In the genomic region with DNA sequence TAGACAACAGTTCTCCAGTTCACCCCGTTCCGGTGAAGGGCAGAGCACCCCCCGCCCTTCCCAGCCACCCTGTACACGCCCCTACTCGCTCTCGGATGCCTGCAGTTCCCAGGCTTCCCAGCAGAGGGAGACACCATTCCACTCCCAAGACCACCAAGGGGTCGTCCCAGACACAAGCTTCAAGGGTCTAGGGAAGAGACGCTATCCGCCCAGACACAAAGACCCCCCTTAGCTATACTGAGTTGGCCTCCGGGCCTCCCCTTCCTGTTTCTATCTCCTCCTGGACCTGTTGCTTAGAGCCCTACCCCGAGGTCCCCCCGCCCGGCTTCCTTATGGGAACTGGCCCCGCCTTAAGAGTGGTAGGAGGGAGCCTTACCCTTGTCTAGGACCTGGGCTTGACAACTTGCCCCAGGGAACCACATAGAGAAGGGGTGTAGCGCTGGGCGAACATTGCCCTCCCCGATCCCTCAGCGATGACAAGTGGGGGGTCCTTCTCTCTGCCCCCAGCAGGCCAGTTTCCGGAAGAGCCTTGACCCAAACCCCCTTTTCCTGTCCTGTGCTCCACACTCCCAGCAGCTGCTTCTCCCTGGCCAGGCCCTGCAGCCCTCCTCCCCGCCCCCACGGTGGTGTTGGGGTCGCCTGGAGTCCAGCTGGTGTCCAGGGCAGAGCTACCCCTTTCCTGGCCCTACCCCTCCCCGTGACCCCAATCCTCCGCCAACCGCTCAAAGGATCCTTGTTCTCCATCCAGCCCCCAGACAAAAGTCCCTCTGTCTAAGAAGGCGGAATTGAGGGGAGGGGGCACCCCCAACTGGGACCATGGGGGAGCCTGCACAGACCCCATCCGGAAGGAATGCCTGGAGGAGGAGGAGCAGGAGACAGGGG, we compare ENCODE assay signal across 8 cellular contexts. TPM values are rescaled to one million over a fixed set of nuclear protein-coding genes. Genes with fewer than 3 reads are reported as not detected.
DNase-seq lines count a peak whose midpoint lies in the region; ATAC-seq and TF ChIP-seq lines count a peak whose summit lies in the region.

No MANE protein-coding gene starts in this region.

- H3K36me3 Mint-ChIP-seq in immature natural killer cell: no peaks in the 10 kb centered on the region

- H3K4me2 ChIP-seq in KMS-11: no peak overlapping the region
- H3K4me2 ChIP-seq in smooth muscle cell: peak overlapping the region; percentile 76

- H3K27me3 Mint-ChIP-seq in immature natural killer cell (ENCODE audit: low read depth in 3 of 3): peaks cover 4 to 13% (median 5%) of the 10 kb centered on the region in 3 donors

- H3K4me3 Mint-ChIP-seq in immature natural killer cell: no peak overlapping the region

- no peaks in the 10 kb centered on the region for H3K9me3 ChIP-seq in smooth muscle cell (replicated peaks; ENCODE audit: low read depth)

- no peaks in the 10 kb centered on the region for H3F3A ChIP-seq in smooth muscle cell (ENCODE audit: low read depth)

- H3K4me3 ChIP-seq in KMS-11 (IDR thresholded peaks at IDR 0.05; ENCODE audit: insufficient read depth, low read depth, low read length): no peak overlapping the region
- peak overlapping the region; percentile 41 for H3K4me3 ChIP-seq in smooth muscle cell

- H3K9ac ChIP-seq in KMS-11: no peak overlapping the region
- no peak overlapping the region for H3K9ac ChIP-seq in smooth muscle cell (ENCODE audit: low read depth)

- 30% methylated on average over 25 of the region's 27 CpGs for WGBS in smooth muscle cell (ENCODE audit: low lambda C conversion rate)

- no peak overlapping the region for H3K27ac Mint-ChIP-seq in immature natural killer cell

- no peaks in the 10 kb centered on the region for H3K9me3 Mint-ChIP-seq in immature natural killer cell

- peaks cover 4 to 6% of the 10 kb centered on the region in 2 donors for H3K4me1 Mint-ChIP-seq in immature natural killer cell

- H4K20me1 ChIP-seq in KMS-11 (ENCODE audit: insufficient read depth) (no peaks in the 10 kb centered on the region), smooth muscle cell (ENCODE audit: low read depth) (no peaks in the 10 kb centered on the region)

- no peak for ATAC-seq in GM21390 (IDR thresholded peaks at IDR 0.05; ENCODE audit: unreplicated experiment)
- no peak for ATAC-seq in HG03378 (IDR thresholded peaks at IDR 0.05; ENCODE audit: unreplicated experiment)

- H3K27ac ChIP-seq in KMS-11 (no peak overlapping the region), smooth muscle cell (ENCODE audit: low read depth) (no peak overlapping the region)

- no peaks in the 10 kb centered on the region for H3K4me1 ChIP-seq in KMS-11 (ENCODE audit: low read depth, poor library complexity, severe bottlenecking)
- peaks cover 7% of the 10 kb centered on the region for H3K4me1 ChIP-seq in smooth muscle cell (ENCODE audit: low read depth)

- H2AFZ ChIP-seq in KMS-11 (ENCODE audit: low read depth) (no peak overlapping the region), smooth muscle cell (ENCODE audit: low read depth) (peak overlapping the region; percentile 50)

- DNase-seq in DMS114 treated with DMSO at 0.1 percent for 48 hours (lab: John Stamatoyannopoulos, UW; ENCODE audit: unreplicated experiment): peak; percentile 46
- peak; percentile 27 to 54 (median 39) for DNase-seq in activated CD4-positive, CD25-positive, alpha-beta regulatory T cell (lab: John Stamatoyannopoulos, UW)
- peak; percentile 52 for DNase-seq in central memory CD4-positive, alpha-beta T cell
- peak; percentile 60 to 62 (median 61) for DNase-seq in immature natural killer cell
- peak; percentile 34 for DNase-seq in smooth muscle cell (lab: John Stamatoyannopoulos, UW; ENCODE audit: unreplicated experiment)

- peak; percentile 75 for TF ChIP-seq CTCF in KMS-11 (conservative IDR thresholded peaks at IDR 0.05; ENCODE audit: low read depth, low read length)
- peak; percentile 98 for TF ChIP-seq CTCF in smooth muscle cell (IDR thresholded peaks at IDR 0.05; ENCODE audit: borderline replicate concordance, insufficient read depth, poor library complexity, severe bottlenecking)

- H3K36me3 ChIP-seq in KMS-11 (ENCODE audit: insufficient read depth) (no peaks in the 10 kb centered on the region), smooth muscle cell (ENCODE audit: low read depth) (no peaks in the 10 kb centered on the region)

- no peaks in the 10 kb centered on the region for H3K79me2 ChIP-seq in KMS-11 (ENCODE audit: insufficient read depth, low read depth)
- H3K79me2 ChIP-seq in smooth muscle cell (ENCODE audit: low read depth): no peaks in the 10 kb centered on the region

- H3K27me3 ChIP-seq in KMS-11 (ENCODE audit: insufficient read depth, low read depth) (peaks cover 29% of the 10 kb centered on the region), smooth muscle cell (ENCODE audit: low read depth) (no peaks in the 10 kb centered on the region)

RNA-seq across cellular contexts. Expression of a gene that starts 0.7 kb away (rescaled TPM):
- polyA plus RNA-seq in immature natural killer cell (not detected), smooth muscle cell (23.0 and 67.1 TPM in 2 replicates)
- total RNA-seq in smooth muscle cell: 26.3 and 37.0 TPM in 2 replicates

RNA-seq across cellular contexts. Expression of a gene that starts 20.0 kb away (rescaled TPM):
- not detected for polyA plus RNA-seq in immature natural killer cell
- total RNA-seq in smooth muscle cell: 0.22 TPM in 1 of 2 replicates, not detected in the other
- 0.17 and 0.24 TPM in 2 replicates for polyA plus RNA-seq in smooth muscle cell

RNA-seq across cellular contexts. Expression of a gene that starts 23.7 kb away (rescaled TPM):
- polyA plus RNA-seq in immature natural killer cell (under 1 TPM in 2 of 3 donors, not detected in 1; 0.53 to 0.83 TPM), smooth muscle cell (2.7 and 3.0 TPM in 2 replicates)
- total RNA-seq in smooth muscle cell: 3.2 and 3.5 TPM in 2 replicates

RNA-seq across cellular contexts. Expression of a gene that starts 28.2 kb away (rescaled TPM):
- polyA plus RNA-seq in immature natural killer cell (1 to 10 TPM; 2.1 to 4.1 (median 2.5) TPM), smooth muscle cell (not detected in 2 replicates)
- not detected in 2 replicates for total RNA-seq in smooth muscle cell

RNA-seq across cellular contexts. Expression of a gene that starts 39.6 kb away (rescaled TPM):
- 100 to 1,000 TPM; 262 to 427 (median 346) TPM for polyA plus RNA-seq in immature natural killer cell
- total RNA-seq in smooth muscle cell: 89.3 and 133 TPM in 2 replicates
- polyA plus RNA-seq in smooth muscle cell: 205 and 246 TPM in 2 replicates

Comparison
In these comparisons a context has a peak if more than half of its experiments do, and no peak if none do; other contexts are left out.
1. RNA of a gene that starts 0.7 kb away (polyA plus RNA-seq): 23.0 to 67.1 TPM in smooth muscle cell; not detected in immature natural killer cell; every median in the first group is over 10 times any median in the second.
2. Peak in every context shown above with its lines, with median percentiles within 50 percentile points of each other: DNase-seq.